In genomic region chr17:63930951-63931575, GRCh38 we compare ENCODE assay signal across 9 cellular contexts. TPM values are rescaled to one million over a fixed set of nuclear protein-coding genes. Genes with fewer than 3 reads are reported as not detected.
A peak's percentile ranks its signal among the peaks of the same experiment; 100 is the strongest.
DNase-seq lines count a peak whose midpoint lies in the region; ATAC-seq, FAIRE-seq and TF ChIP-seq lines count a peak whose summit lies in the region.
"Had no signal": no experiment of that assay in that cellular context is flagged by ENCODE, and none has a peak within 500 bp of the region (broad histone marks: within the 10 kb centered on the region; RNA-seq: fewer than 3 reads in every experiment).

No MANE protein-coding gene starts in this region.

- TF ChIP-seq CTCF in kidney (IDR thresholded peaks at IDR 0.05; ENCODE audit: borderline replicate concordance, extremely low read depth, insufficient read depth), result no peak

- H3K36me3 ChIP-seq in kidney (ENCODE audit: control insufficient read depth in 1 of 2, insufficient read depth in 2 of 2, low read length in 2 of 2), result no peaks in the 10 kb centered on the region

- intact Hi-C loops in kidney (cut with DNase I), result no loop called here

- peak overlapping the region in 1 of 2 donors; percentile 28 for H3K27ac ChIP-seq in kidney (ENCODE audit: low read depth in 2 of 2, low read length in 2 of 2)

- FAIRE-seq in kidney (lab: Jason Lieb, UNC) (no peak), HTR-8/SVneo (lab: Jason Lieb, UNC) (no peak)

- CTCF ChIA-PET in HEK293T (lab: Yijun Ruan, JAX), result no interaction called here

- POLR2A ChIA-PET in HEK293T (lab: Yijun Ruan, JAX), result no interaction called here

- peak; percentile 73 for DNase-seq in NAMALWA (ENCODE audit: low spot score)
- peak; percentile 52 for DNase-seq in activated T-helper 1 cell treated with Interleukin-2 at 50 U/mL for 16 hours (ENCODE audit: low read depth)
- peak; percentile 93 for DNase-seq in kidney
- DNase-seq in stimulated activated CD8-positive, alpha-beta memory T cell treated with anti-CD3 and anti-CD28 coated beads, Interleukin-7, amount 100 ng/mL, for 24 hours (ENCODE audit: low read depth), result peak; percentile 28
- DNase-seq in HEK293T (ENCODE audit: extremely low spot score), result no peak
- no peak for DNase-seq in HTR-8/SVneo (ENCODE audit: insufficient read length, low spot score)
- DNase-seq: IMR-90 had no signal

- peaks cover 0 to 6% of the 10 kb centered on the region in 2 donors for H3K4me1 ChIP-seq in kidney (ENCODE audit: control insufficient read depth in 1 of 2, insufficient read depth in 1 of 2, low read depth in 1 of 2, low read length in 2 of 2)

- H3K4me3 ChIP-seq in kidney (ENCODE audit: low read length in 2 of 2), result no peak overlapping the region

- peak; percentile 31 for ATAC-seq in GM18907 (IDR thresholded peaks at IDR 0.05; ENCODE audit: unreplicated experiment)
- ATAC-seq in GM19023 (IDR thresholded peaks at IDR 0.05; ENCODE audit: unreplicated experiment), result no peak

- no peaks in the 10 kb centered on the region for H3K9me3 ChIP-seq in kidney (ENCODE audit: control insufficient read depth in 1 of 2, low read length in 2 of 2)

- no peak overlapping the region for H3K9ac ChIP-seq in kidney (ENCODE audit: low read length in 2 of 2)

TF ChIP-seq in HEK293T, 16 proteins besides CTCF, POLR2A, EP300 and RAD21:
- no peak for TF ChIP-seq SUZ12 (IDR thresholded peaks at IDR 0.05)
- no peak for TF ChIP-seq ARNT (IDR thresholded peaks at IDR 0.05)
- no peak for TF ChIP-seq FOXM1 (IDR thresholded peaks at IDR 0.05; ENCODE audit: borderline replicate concordance)
TF ChIP-seq in HEK293T: peak in this region for 0.

RNA-seq across cellular contexts. Expression of gene CD79B, which starts 1.1 kb away (rescaled TPM):
- 11.4 TPM for total RNA-seq in kidney
- 5.2 TPM for polyA plus RNA-seq in kidney (ENCODE audit: insufficient read depth, low read depth, low replicate concordance)
- total RNA-seq: IMR-90 had no signal
- polyA plus RNA-seq: IMR-90 had no signal

RNA-seq across cellular contexts. Expression of gene GH1, which starts 12.4 kb away (rescaled TPM):
- not detected for total RNA-seq in kidney
- not detected for polyA plus RNA-seq in kidney (ENCODE audit: insufficient read depth, low read depth, low replicate concordance)
- total RNA-seq: IMR-90 had no signal
- polyA plus RNA-seq: IMR-90 had no signal

RNA-seq across cellular contexts. Expression of gene CSHL1, which starts 20.0 kb away (rescaled TPM):
- not detected for total RNA-seq in kidney
- polyA plus RNA-seq in kidney (ENCODE audit: insufficient read depth, low read depth, low replicate concordance), result not detected
- total RNA-seq: IMR-90 had no signal
- polyA plus RNA-seq: IMR-90 had no signal

RNA-seq across cellular contexts. Expression of gene CSH1, which starts 34.7 kb away (rescaled TPM):
- total RNA-seq in kidney, result not detected
- polyA plus RNA-seq in kidney (ENCODE audit: insufficient read depth, low read depth, low replicate concordance), result not detected
- total RNA-seq: IMR-90 had no signal
- polyA plus RNA-seq: IMR-90 had no signal

RNA-seq across cellular contexts. Expression of gene SCN4A, which starts 41.7 kb away (rescaled TPM):
- total RNA-seq in kidney, result 3.4 TPM
- 0.19 TPM for polyA plus RNA-seq in kidney (ENCODE audit: insufficient read depth, low read depth, low replicate concordance)
- total RNA-seq: IMR-90 had no signal
- polyA plus RNA-seq: IMR-90 had no signal

Comparison
In these comparisons a context has a peak if more than half of its experiments do, and no peak if none do; other contexts are left out.
1. DNase-seq: peak in NAMALWA (single experiment), activated T-helper 1 cell treated with Interleukin-2 at 50 U/mL for 16 hours (single experiment), kidney (single experiment) and stimulated activated CD8-positive, alpha-beta memory T cell treated with anti-CD3 and anti-CD28 coated beads, Interleukin-7, amount 100 ng/mL, for 24 hours (single experiment); none in HEK293T (single experiment) and HTR-8/SVneo (single experiment).